Comparison of ENCODE assay signal across 1 cellular context in genomic region chr4:25860586-25861421, GRCh38.
TF ChIP-seq lines count a peak whose summit lies in the region.

No MANE protein-coding gene starts in this region.

TF ChIP-seq in WTC11, 78 proteins besides CTCF, POLR2A, EP300 and RAD21 (continued from another document):
- TF ChIP-seq ATF6 (CRISPR knock-in tag; IDR thresholded peaks at IDR 0.05) (no peak), IRF2 (CRISPR knock-in tag; IDR thresholded peaks at IDR 0.05; ENCODE audit: borderline replicate concordance, low read depth) (no peak), SMAD4 (CRISPR knock-in tag; IDR thresholded peaks at IDR 0.05) (no peak), ZNF317 (CRISPR knock-in tag; IDR thresholded peaks at IDR 0.05; ENCODE audit: borderline replicate concordance, low read depth) (no peak), ESRRA (CRISPR knock-in tag; IDR thresholded peaks at IDR 0.05; ENCODE audit: borderline replicate concordance) (no peak), NR1H2 (CRISPR knock-in tag; IDR thresholded peaks at IDR 0.05) (no peak), ZNF121 (CRISPR knock-in tag; IDR thresholded peaks at IDR 0.05) (no peak), USF2 (CRISPR knock-in tag; IDR thresholded peaks at IDR 0.05) (no peak)
- TF ChIP-seq, protein P1, sequence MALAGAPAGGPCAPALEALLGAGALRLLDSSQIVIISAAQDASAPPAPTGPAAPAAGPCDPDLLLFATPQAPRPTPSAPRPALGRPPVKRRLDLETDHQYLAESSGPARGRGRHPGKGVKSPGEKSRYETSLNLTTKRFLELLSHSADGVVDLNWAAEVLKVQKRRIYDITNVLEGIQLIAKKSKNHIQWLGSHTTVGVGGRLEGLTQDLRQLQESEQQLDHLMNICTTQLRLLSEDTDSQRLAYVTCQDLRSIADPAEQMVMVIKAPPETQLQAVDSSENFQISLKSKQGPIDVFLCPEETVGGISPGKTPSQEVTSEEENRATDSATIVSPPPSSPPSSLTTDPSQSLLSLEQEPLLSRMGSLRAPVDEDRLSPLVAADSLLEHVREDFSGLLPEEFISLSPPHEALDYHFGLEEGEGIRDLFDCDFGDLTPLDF (CRISPR knock-in tag; IDR thresholded peaks at IDR 0.05): no peak
TF ChIP-seq in WTC11: peak in this region for 0.
